In the genomic region with DNA sequence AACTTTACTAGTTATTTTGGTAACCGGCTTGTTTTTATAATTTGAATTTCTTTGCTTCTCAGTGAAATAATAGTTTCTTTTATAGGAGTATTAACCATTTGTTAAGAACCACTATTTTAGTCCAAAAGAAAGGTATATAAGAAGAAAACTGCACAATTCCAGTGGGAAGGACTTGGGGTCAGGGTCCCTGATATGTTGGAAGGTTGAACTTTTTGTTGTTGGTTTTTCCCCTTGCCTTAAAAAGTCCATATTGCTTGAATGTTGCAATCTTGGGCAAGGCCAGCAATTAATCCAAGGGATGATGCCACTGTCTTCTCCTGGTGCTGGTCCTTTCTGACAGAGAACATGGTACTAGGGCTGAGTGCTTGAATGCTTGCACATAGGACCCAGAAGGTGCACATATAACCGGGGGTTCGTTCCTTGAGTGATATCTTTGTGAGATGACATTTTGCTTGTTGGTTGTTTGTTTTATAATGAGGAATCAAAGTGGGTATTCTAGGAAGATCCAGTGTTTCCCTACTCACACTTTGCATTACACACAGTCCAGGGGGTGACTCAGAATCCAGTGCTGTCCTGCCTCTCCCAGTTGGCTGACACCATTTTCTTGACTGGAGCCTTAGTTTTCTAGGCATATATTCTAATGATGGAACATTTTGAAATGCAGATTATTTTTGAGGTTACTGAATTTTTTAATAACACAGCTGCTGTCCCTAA, we compare ENCODE assay signal across 2 cellular contexts.
TF ChIP-seq lines count a peak whose summit lies in the region.

No MANE protein-coding gene starts in this region.

TF ChIP-seq in IMR-90, 13 proteins besides CTCF, POLR2A, EP300 and RAD21:
- TF ChIP-seq FOS (IDR thresholded peaks at IDR 0.05; ENCODE audit: low read depth, low read length) (no peak), MAZ (IDR thresholded peaks at IDR 0.05; ENCODE audit: borderline replicate concordance, low read depth, low read length) (no peak), MXI1 (IDR thresholded peaks at IDR 0.05; ENCODE audit: borderline replicate concordance, low read depth, low read length) (no peak), BHLHE40 (IDR thresholded peaks at IDR 0.05; ENCODE audit: low read depth, low read length) (no peak), RCOR1 (IDR thresholded peaks at IDR 0.05; ENCODE audit: insufficient replicate concordance, low read length) (no peak), USF2 (IDR thresholded peaks at IDR 0.05; ENCODE audit: low read depth, low read length) (no peak), RFX5 (IDR thresholded peaks at IDR 0.05; ENCODE audit: low read depth, low read length) (no peak), MAFK (IDR thresholded peaks at IDR 0.05; ENCODE audit: low read depth, low read length) (no peak), ELK1 (IDR thresholded peaks at IDR 0.05; ENCODE audit: borderline replicate concordance, low read depth, low read length) (no peak), CEBPB (IDR thresholded peaks at IDR 0.05; ENCODE audit: low read depth, low read length) (no peak), CHD1 (IDR thresholded peaks at IDR 0.05; ENCODE audit: low read depth, low read length) (no peak), SMC3 (IDR thresholded peaks at IDR 0.05; ENCODE audit: low read depth, low read length) (no peak)
TF ChIP-seq in IMR-90: peak in this region for 0.

TF ChIP-seq in liver, 16 proteins besides CTCF, POLR2A, EP300 and RAD21:
- TF ChIP-seq HNF4A (conservative IDR thresholded peaks at IDR 0.05), result peak; percentile 67 to 81
- TF ChIP-seq RXRA (IDR thresholded peaks at IDR 0.05), result peak in 1 of 2 donors; percentile 29
- TF ChIP-seq YY1 (IDR thresholded peaks at IDR 0.05), result no peak
TF ChIP-seq in liver: peak in this region for 2.
